1 cellular context compared by ENCODE assay signal in genomic region chr1:25338188-25338981, GRCh38.
TF ChIP-seq lines count a peak whose summit lies in the region.

Gene TMEM50A, plus strand, starts transcription at chr1:25338334. Its CDS starts 2,153 bp downstream, at chr1:25340487.

TF ChIP-seq in K562, 482 proteins besides CTCF, POLR2A, EP300 and RAD21 (continued from another document and continues in another):
- peak; percentile 19; the same call in 1 of the 2 replicates for TF ChIP-seq ARID3A (IDR thresholded peaks at IDR 0.05; ENCODE audit: borderline replicate concordance, low read depth, low read length)
- TF ChIP-seq NCOR1 (IDR thresholded peaks at IDR 0.05), result peak; percentile 35; the same call in 1 of the 2 replicates
- no peak for TF ChIP-seq CBX5 (IDR thresholded peaks at IDR 0.05; ENCODE audit: borderline replicate concordance, low read depth)
- TF ChIP-seq XRCC5 (IDR thresholded peaks at IDR 0.05; ENCODE audit: low read depth, low read length), result no peak
- TF ChIP-seq UBTF (IDR thresholded peaks at IDR 0.05; ENCODE audit: borderline replicate concordance in 1 of 2, low read depth in 2 of 2, low read length in 2 of 2), result peak; percentile 88 to 95
- no peak for TF ChIP-seq ZNF584 (CRISPR knock-in tag; IDR thresholded peaks at IDR 0.05; ENCODE audit: low read depth)
- TF ChIP-seq ZNF76 (CRISPR knock-in tag; IDR thresholded peaks at IDR 0.05; ENCODE audit: borderline replicate concordance), result 0 out of 2 replicates have a peak, but pooled peaks have one; percentile 14
- TF ChIP-seq TEAD1 (CRISPR knock-in tag; IDR thresholded peaks at IDR 0.05), result peak in 1 of 2 experiments; percentile 21; a peak in 1 of 4 replicates
- no peak for TF ChIP-seq ETV6 (IDR thresholded peaks at IDR 0.05; ENCODE audit: borderline replicate concordance in 1 of 2, low read depth in 2 of 2, low read length in 1 of 2)
- TF ChIP-seq ETV6 (CRISPR knock-in tag; IDR thresholded peaks at IDR 0.05; ENCODE audit: borderline replicate concordance), result no peak
- peak; percentile 31; the same call in 1 of the 2 replicates for TF ChIP-seq ZNF316 (IDR thresholded peaks at IDR 0.05)
- TF ChIP-seq ZNF395 (CRISPR knock-in tag; IDR thresholded peaks at IDR 0.05), result 0 out of 2 replicates have a peak, but pooled peaks have one; percentile 29
- peak; percentile 70; the same call in 1 of the 2 replicates for TF ChIP-seq GTF2E2 (tag; IDR thresholded peaks at IDR 0.05)
- TF ChIP-seq GATAD2A (IDR thresholded peaks at IDR 0.05), result 0 out of 2 replicates have a peak, but pooled peaks have one; percentile 12
- TF ChIP-seq ZNF354B (CRISPR knock-in tag; IDR thresholded peaks at IDR 0.05), result no peak
- no peak for TF ChIP-seq ZNF253 (CRISPR knock-in tag; conservative IDR thresholded peaks at IDR 0.05)
- no peak for TF ChIP-seq ZNF75A (CRISPR knock-in tag; IDR thresholded peaks at IDR 0.05)
- peak; percentile 55; the same call in 1 of the 2 replicates for TF ChIP-seq ZNF764 (CRISPR knock-in tag; IDR thresholded peaks at IDR 0.05; ENCODE audit: low read depth)
- TF ChIP-seq HNRNPLL (IDR thresholded peaks at IDR 0.05; ENCODE audit: low read depth, low read length, poor library complexity, severe bottlenecking), result peak; percentile 86
- no peak for TF ChIP-seq SNIP1 (IDR thresholded peaks at IDR 0.05; ENCODE audit: low read depth)
- peak in 1 of 2 experiments; percentile 78; a peak in 2 of 4 replicates for TF ChIP-seq HDAC1 (IDR thresholded peaks at IDR 0.05)
- peak; percentile 34 for TF ChIP-seq ARID1B (IDR thresholded peaks at IDR 0.05)
- 0 out of 2 replicates have a peak, but pooled peaks have one; percentile 39 for TF ChIP-seq HOMEZ (CRISPR knock-in tag; IDR thresholded peaks at IDR 0.05)
- TF ChIP-seq ARID3B (CRISPR knock-in tag; IDR thresholded peaks at IDR 0.05; ENCODE audit: borderline replicate concordance), result peak; percentile 42; the same call in 1 of the 2 replicates
- TF ChIP-seq, protein P1, sequence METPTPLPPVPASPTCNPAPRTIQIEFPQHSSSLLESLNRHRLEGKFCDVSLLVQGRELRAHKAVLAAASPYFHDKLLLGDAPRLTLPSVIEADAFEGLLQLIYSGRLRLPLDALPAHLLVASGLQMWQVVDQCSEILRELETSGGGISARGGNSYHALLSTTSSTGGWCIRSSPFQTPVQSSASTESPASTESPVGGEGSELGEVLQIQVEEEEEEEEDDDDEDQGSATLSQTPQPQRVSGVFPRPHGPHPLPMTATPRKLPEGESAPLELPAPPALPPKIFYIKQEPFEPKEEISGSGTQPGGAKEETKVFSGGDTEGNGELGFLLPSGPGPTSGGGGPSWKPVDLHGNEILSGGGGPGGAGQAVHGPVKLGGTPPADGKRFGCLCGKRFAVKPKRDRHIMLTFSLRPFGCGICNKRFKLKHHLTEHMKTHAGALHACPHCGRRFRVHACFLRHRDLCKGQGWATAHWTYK (CRISPR knock-in tag; IDR thresholded peaks at IDR 0.05), result 0 out of 2 replicates have a peak, but pooled peaks have one; percentile 56
- TF ChIP-seq GABPA (tag; conservative IDR thresholded peaks at IDR 0.05; ENCODE audit: low read depth), result peak; percentile 79
- TF ChIP-seq MCM7 (IDR thresholded peaks at IDR 0.05), result no peak
- TF ChIP-seq L3MBTL2 (IDR thresholded peaks at IDR 0.05), result peak; percentile 72
- TF ChIP-seq THAP7 (CRISPR knock-in tag; IDR thresholded peaks at IDR 0.05), result peak; percentile 19; the same call in 1 of the 2 replicates
- peak; percentile 79 for TF ChIP-seq TOE1 (IDR thresholded peaks at IDR 0.05; ENCODE audit: borderline replicate concordance)
- no peak for TF ChIP-seq TOE1 (CRISPR knock-in tag; IDR thresholded peaks at IDR 0.05; ENCODE audit: borderline replicate concordance, low read depth)
- 0 out of 2 replicates have a peak, but pooled peaks have one; percentile 58 for TF ChIP-seq PHB (CRISPR knock-in tag; IDR thresholded peaks at IDR 0.05)
- peak; percentile 69 for TF ChIP-seq ELF1 (tag; IDR thresholded peaks at IDR 0.05)
- peak; percentile 74 for TF ChIP-seq NFIC (IDR thresholded peaks at IDR 0.05)
- no peak for TF ChIP-seq ZNF766 (CRISPR knock-in tag; conservative IDR thresholded peaks at IDR 0.05)
- TF ChIP-seq, protein P2, sequence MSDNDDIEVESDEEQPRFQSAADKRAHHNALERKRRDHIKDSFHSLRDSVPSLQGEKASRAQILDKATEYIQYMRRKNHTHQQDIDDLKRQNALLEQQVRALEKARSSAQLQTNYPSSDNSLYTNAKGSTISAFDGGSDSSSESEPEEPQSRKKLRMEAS (CRISPR knock-in tag; IDR thresholded peaks at IDR 0.05), result peak; percentile 72
- TF ChIP-seq, protein P3, sequence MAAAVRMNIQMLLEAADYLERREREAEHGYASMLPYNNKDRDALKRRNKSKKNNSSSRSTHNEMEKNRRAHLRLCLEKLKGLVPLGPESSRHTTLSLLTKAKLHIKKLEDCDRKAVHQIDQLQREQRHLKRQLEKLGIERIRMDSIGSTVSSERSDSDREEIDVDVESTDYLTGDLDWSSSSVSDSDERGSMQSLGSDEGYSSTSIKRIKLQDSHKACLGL (CRISPR knock-in tag; IDR thresholded peaks at IDR 0.05; ENCODE audit: borderline replicate concordance, poor library complexity, severe bottlenecking), result no peak
- peak; percentile 64 for TF ChIP-seq PML (IDR thresholded peaks at IDR 0.05; ENCODE audit: low read length)
- peak; percentile 74; the same call in 1 of the 2 replicates for TF ChIP-seq ELF2 (CRISPR knock-in tag; IDR thresholded peaks at IDR 0.05)
- peak in 1 of 2 experiments; percentile 73 for TF ChIP-seq AFF1 (IDR thresholded peaks at IDR 0.05; ENCODE audit: low read depth in 1 of 2, partially characterized antibody in 2 of 2)
- TF ChIP-seq, protein P4, sequence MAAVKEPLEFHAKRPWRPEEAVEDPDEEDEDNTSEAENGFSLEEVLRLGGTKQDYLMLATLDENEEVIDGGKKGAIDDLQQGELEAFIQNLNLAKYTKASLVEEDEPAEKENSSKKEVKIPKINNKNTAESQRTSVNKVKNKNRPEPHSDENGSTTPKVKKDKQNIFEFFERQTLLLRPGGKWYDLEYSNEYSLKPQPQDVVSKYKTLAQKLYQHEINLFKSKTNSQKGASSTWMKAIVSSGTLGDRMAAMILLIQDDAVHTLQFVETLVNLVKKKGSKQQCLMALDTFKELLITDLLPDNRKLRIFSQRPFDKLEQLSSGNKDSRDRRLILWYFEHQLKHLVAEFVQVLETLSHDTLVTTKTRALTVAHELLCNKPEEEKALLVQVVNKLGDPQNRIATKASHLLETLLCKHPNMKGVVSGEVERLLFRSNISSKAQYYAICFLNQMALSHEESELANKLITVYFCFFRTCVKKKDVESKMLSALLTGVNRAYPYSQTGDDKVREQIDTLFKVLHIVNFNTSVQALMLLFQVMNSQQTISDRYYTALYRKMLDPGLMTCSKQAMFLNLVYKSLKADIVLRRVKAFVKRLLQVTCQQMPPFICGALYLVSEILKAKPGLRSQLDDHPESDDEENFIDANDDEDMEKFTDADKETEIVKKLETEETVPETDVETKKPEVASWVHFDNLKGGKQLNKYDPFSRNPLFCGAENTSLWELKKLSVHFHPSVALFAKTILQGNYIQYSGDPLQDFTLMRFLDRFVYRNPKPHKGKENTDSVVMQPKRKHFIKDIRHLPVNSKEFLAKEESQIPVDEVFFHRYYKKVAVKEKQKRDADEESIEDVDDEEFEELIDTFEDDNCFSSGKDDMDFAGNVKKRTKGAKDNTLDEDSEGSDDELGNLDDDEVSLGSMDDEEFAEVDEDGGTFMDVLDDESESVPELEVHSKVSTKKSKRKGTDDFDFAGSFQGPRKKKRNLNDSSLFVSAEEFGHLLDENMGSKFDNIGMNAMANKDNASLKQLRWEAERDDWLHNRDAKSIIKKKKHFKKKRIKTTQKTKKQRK (IDR thresholded peaks at IDR 0.05; ENCODE audit: borderline replicate concordance, low read depth, low read length), result no peak
- 0 out of 2 replicates have a peak, but pooled peaks have one; percentile 24 for TF ChIP-seq TRIM28 (IDR thresholded peaks at IDR 0.05)
